In the genomic region with DNA sequence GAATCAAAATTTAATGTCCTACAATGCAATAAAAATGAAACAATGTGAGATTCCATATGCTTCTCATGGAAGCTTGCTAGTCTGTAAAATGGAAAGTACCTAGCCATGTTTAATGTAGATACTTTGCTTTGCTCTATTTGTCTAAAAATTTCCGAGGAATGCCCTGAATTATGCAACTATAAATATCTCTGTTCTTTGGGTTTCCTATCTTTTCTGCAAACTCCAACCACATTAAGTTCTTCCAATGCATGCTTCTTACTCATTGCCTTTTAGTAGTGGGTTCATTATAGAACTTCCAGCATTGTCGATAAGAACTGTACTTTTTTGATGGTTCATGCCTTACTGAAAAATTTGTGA, we compare ENCODE assay signal across 22 cellular contexts.
DNase-seq lines count a peak whose midpoint lies in the region; TF ChIP-seq lines count a peak whose summit lies in the region.
"Had no signal": no experiment of that assay in that cellular context is flagged by ENCODE, and none has a peak within 500 bp of the region (broad histone marks: within the 10 kb centered on the region; RNA-seq: fewer than 3 reads in every experiment).

No MANE protein-coding gene starts in this region.

- H3K9me3 ChIP-seq in adipocyte (ENCODE audit: control insufficient read depth, low read length): no peaks in the 10 kb centered on the region
- H3K9me3 ChIP-seq: Peyer's patch, SK-N-SH had no signal

- H3K4me1 ChIP-seq in adipocyte (ENCODE audit: control insufficient read depth, insufficient read depth, low read length): peaks cover 8% of the 10 kb centered on the region
- H3K4me1 ChIP-seq: Peyer's patch had no signal

- DNase-seq in EH (ENCODE audit: low read depth) (peak; percentile 43), adipocyte (ENCODE audit: low read depth) (peak; percentile 52), choroid plexus epithelial cell (ENCODE audit: low read depth) (peak; percentile 71), iris pigment epithelial cell (ENCODE audit: low read depth) (peak; percentile 75), H7 (no peak), NCI-H2081 treated with DMSO at 0.1 percent for 48 hours (lab: John Stamatoyannopoulos, UW) (no peak), cerebellum (ENCODE audit: low spot score) (no peak)
- DNase-seq in activated CD8-positive, alpha-beta memory T cell treated with anti-CD3 and anti-CD28 coated beads for 24 hours: no peak
- DNase-seq: CD4-positive, alpha-beta T cell; GF-D8; KG1; MM.1S; NCI-H1417; NCI-H1694; NCI-H2029 treated with DMSO at 0.1 percent for 48 hours; NCI-H2227 treated with DMSO at 0.1 percent for 48 hours; NCI-H510A; NCI-H69; Peyer's patch; SK-N-SH; SW 1271 had no signal

- H3K36me3 ChIP-seq in adipocyte (ENCODE audit: control insufficient read depth, insufficient read depth, low read length, severe bottlenecking) (no peaks in the 10 kb centered on the region), H7 (replicated peaks; ENCODE audit: control insufficient read depth, insufficient read depth, low read length) (no peaks in the 10 kb centered on the region)
- H3K36me3 ChIP-seq: Peyer's patch had no signal

- H3K9ac ChIP-seq in adipocyte (ENCODE audit: low read length): no peak overlapping the region
- H3K9ac ChIP-seq: BLaER1 treated with 17β-estradiol and CSF1 and Interleukin-3, amounts not matched to agents 10 nM and 100 nM; SK-N-SH had no signal

- no peak for TF ChIP-seq CTCF in choroid plexus epithelial cell (conservative IDR thresholded peaks at IDR 0.05; ENCODE audit: low read depth, low read length)

- H3K27me3 ChIP-seq in adipocyte (replicated peaks; ENCODE audit: control insufficient read depth, insufficient read depth, low read length): no peaks in the 10 kb centered on the region
- H3K27me3 ChIP-seq in H7 (ENCODE audit: control insufficient read depth, insufficient read depth, low read length): no peaks in the 10 kb centered on the region
- H3K27me3 ChIP-seq: BLaER1 treated with 17β-estradiol and CSF1 and Interleukin-3, amounts not matched to agents 10 nM and 100 nM; Peyer's patch had no signal

- H3K4me3 ChIP-seq in adipocyte (ENCODE audit: low read length) (no peak overlapping the region), choroid plexus epithelial cell (ENCODE audit: low read depth, low read length) (no peak overlapping the region), H7 (ENCODE audit: insufficient read depth, low read depth, low read length) (no peak overlapping the region)
- H3K4me3 ChIP-seq: BLaER1 treated with 17β-estradiol and CSF1 and Interleukin-3, amounts not matched to agents 10 nM and 100 nM; Peyer's patch had no signal

Comparison
In these comparisons a context has a peak if more than half of its experiments do, and no peak if none do; other contexts are left out.
1. DNase-seq: peak in EH (single experiment), adipocyte (single experiment), choroid plexus epithelial cell (single experiment) and iris pigment epithelial cell (single experiment); none in H7 (single experiment), NCI-H2081 treated with DMSO at 0.1 percent for 48 hours (single experiment), activated CD8-positive, alpha-beta memory T cell treated with anti-CD3 and anti-CD28 coated beads for 24 hours (single experiment) and cerebellum (single experiment).